1 cellular context compared by ENCODE assay signal in the genomic region with DNA sequence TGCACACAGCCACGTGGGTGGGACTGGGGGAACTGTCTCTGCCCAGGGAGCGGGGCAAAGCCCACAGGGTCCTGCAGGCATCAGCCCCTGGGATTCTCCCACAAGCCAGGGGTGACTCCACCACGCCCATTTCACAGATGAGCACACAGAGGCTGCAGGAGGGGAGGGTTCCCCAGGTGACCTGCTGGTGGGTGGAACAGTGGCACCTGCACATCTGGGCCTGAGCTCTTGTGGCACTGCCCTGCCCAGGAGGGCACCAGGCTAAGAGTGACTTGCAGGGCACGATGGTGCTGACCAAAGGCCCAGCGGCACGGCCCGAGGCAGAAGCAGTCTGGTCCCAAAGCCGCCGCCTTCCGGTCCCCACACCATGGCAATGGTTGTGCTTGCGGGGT.
TF ChIP-seq lines count a peak whose summit lies in the region.

No MANE protein-coding gene starts in this region.

TF ChIP-seq in endothelial cell of umbilical vein, 7 proteins besides CTCF, POLR2A, EP300 and RAD21:
- no peak for TF ChIP-seq FOS (IDR thresholded peaks at IDR 0.05; ENCODE audit: borderline replicate concordance, insufficient read depth, low read length)
- TF ChIP-seq POLR2AphosphoS5 (IDR thresholded peaks at IDR 0.05; ENCODE audit: insufficient read depth, low read depth, low read length): peak; percentile 14
- no peak for TF ChIP-seq GATA2 (IDR thresholded peaks at IDR 0.05; ENCODE audit: insufficient read depth, insufficient read length, low read depth, low read length)
TF ChIP-seq in endothelial cell of umbilical vein: peak in this region for 1.
